ENCODE assay signal across 27 cellular contexts in genomic region chr3:87196879-87197278, GRCh38. TPM values are rescaled to one million over a fixed set of nuclear protein-coding genes. Genes with fewer than 3 reads are reported as not detected.
DNase-seq lines count a peak whose midpoint lies in the region; ATAC-seq and TF ChIP-seq lines count a peak whose summit lies in the region.
"Had no signal": no experiment of that assay in that cellular context is flagged by ENCODE, and none has a peak within 500 bp of the region (broad histone marks: within the 10 kb centered on the region; RNA-seq: fewer than 3 reads in every experiment).

No MANE protein-coding gene starts in this region.

- H3K27me3 ChIP-seq in breast epithelium (no peaks in the 10 kb centered on the region), foreskin keratinocyte (no peaks in the 10 kb centered on the region)
- H3K27me3 ChIP-seq: gastroesophageal sphincter, upper lobe of left lung had no signal

- intact Hi-C loops in breast epithelium (cut with DNase I; ENCODE audit: low total_unique reads) = no loop called here

- in situ Hi-C loops in T47D (cut with HindIII; ENCODE audit: low pct_unique_long_range_greater_than_20kb, low sequenced_read_pairs) = no loop called here

- peak; percentile 89 for ATAC-seq in foreskin keratinocyte
- no peak for ATAC-seq in GM21390 (IDR thresholded peaks at IDR 0.05; ENCODE audit: unreplicated experiment)
- ATAC-seq: activated CD4-positive, CD25-positive, alpha-beta regulatory T cell treated with anti-CD3 and anti-CD28 coated beads, Interleukin-2, amount 50 U/mL, for 24 hours; activated T-cell treated with anti-CD3 and anti-CD28 coated beads, Interleukin-2, amount 50 U/mL, for 72 hours; gastroesophageal sphincter; GM23338; left cardiac atrium; Right ventricle myocardium inferior; SK-N-SH treated with all-trans-retinoic acid at 6 μM for 48 hours; stimulated activated effector memory CD8-positive, alpha-beta T cell treated with anti-CD3 and anti-CD28 coated beads, Interleukin-12 subunit alpha, Interleukin-12 subunit beta, amount 100 ng/mL, for 72 hours; T-helper 17 cell had no signal

- TF ChIP-seq CTCF in breast epithelium (IDR thresholded peaks at IDR 0.05) = no peak
- no peak for TF ChIP-seq CTCF in foreskin keratinocyte (conservative IDR thresholded peaks at IDR 0.05)
- TF ChIP-seq CTCF in chondrocyte (IDR thresholded peaks at IDR 0.05) = no peak

- H3K27ac ChIP-seq in breast epithelium (no peak overlapping the region), foreskin keratinocyte (no peak overlapping the region)
- H3K27ac ChIP-seq: gastroesophageal sphincter, upper lobe of left lung had no signal

- H3K4me1 Mint-ChIP-seq in chondrocyte (ENCODE audit: low read depth) = no peaks in the 10 kb centered on the region
- H3K4me1 Mint-ChIP-seq: CD4-positive, CD25-positive, alpha-beta regulatory T cell; central memory CD8-positive, alpha-beta T cell; GM23338; IgD-negative memory B cell; stimulated activated effector memory CD8-positive, alpha-beta T cell treated with anti-CD3 and anti-CD28 coated beads, Interleukin-12 subunit alpha, Interleukin-12 subunit beta, amount 100 ng/mL, for 72 hours; T-helper 17 cell had no signal

- no peak for TF ChIP-seq POLR2A in breast epithelium (IDR thresholded peaks at IDR 0.05)

- peaks cover 8% of the 10 kb centered on the region for H3K27me3 Mint-ChIP-seq in chondrocyte (ENCODE audit: low read depth)
- H3K27me3 Mint-ChIP-seq: CD4-positive, CD25-positive, alpha-beta regulatory T cell; T-helper 17 cell had no signal

- no peaks in the 10 kb centered on the region for H3K36me3 Mint-ChIP-seq in chondrocyte (ENCODE audit: low read depth)
- H3K36me3 Mint-ChIP-seq: CD4-positive, CD25-positive, alpha-beta regulatory T cell; IgD-negative memory B cell; stimulated activated effector memory CD8-positive, alpha-beta T cell treated with anti-CD3 and anti-CD28 coated beads, Interleukin-12 subunit alpha, Interleukin-12 subunit beta, amount 100 ng/mL, for 72 hours had no signal

- H3K4me3 Mint-ChIP-seq in chondrocyte (ENCODE audit: unreplicated experiment) = no peak overlapping the region
- H3K4me3 Mint-ChIP-seq: activated T-cell treated with anti-CD3 and anti-CD28 coated beads, Interleukin-2, amount 50 U/mL, for 72 hours; CD4-positive, CD25-positive, alpha-beta regulatory T cell; central memory CD8-positive, alpha-beta T cell; GM23338; IgD-negative memory B cell; stimulated activated effector memory CD8-positive, alpha-beta T cell treated with anti-CD3 and anti-CD28 coated beads, Interleukin-12 subunit alpha, Interleukin-12 subunit beta, amount 100 ng/mL, for 72 hours; T-helper 17 cell had no signal

- no peak overlapping the region for H3K4me3 ChIP-seq in breast epithelium
- H3K4me3 ChIP-seq: gastroesophageal sphincter, GM23338, upper lobe of left lung had no signal

- no peaks in the 10 kb centered on the region for H3K36me3 ChIP-seq in breast epithelium
- H3K36me3 ChIP-seq: gastroesophageal sphincter, upper lobe of left lung had no signal

- H3K27ac Mint-ChIP-seq in chondrocyte (ENCODE audit: unreplicated experiment) = no peak overlapping the region
- H3K27ac Mint-ChIP-seq: activated T-cell treated with anti-CD3 and anti-CD28 coated beads, Interleukin-2, amount 50 U/mL, for 72 hours; CD4-positive, CD25-positive, alpha-beta regulatory T cell; GM23338; IgD-negative memory B cell; stimulated activated effector memory CD8-positive, alpha-beta T cell treated with anti-CD3 and anti-CD28 coated beads, Interleukin-12 subunit alpha, Interleukin-12 subunit beta, amount 100 ng/mL, for 72 hours; T-helper 17 cell had no signal

- no peaks in the 10 kb centered on the region for H3K4me1 ChIP-seq in breast epithelium
- H3K4me1 ChIP-seq in foreskin keratinocyte = peaks cover 7% of the 10 kb centered on the region
- H3K4me1 ChIP-seq: gastroesophageal sphincter, upper lobe of left lung had no signal

- DNase-seq in T47D (ENCODE audit: low read depth in 1 of 2, low spot score in 1 of 2) = peak; percentile 6 to 65
- no peak for DNase-seq in breast epithelium (ENCODE audit: low spot score in 2 of 2)
- DNase-seq in NCI-H748 (lab: John Stamatoyannopoulos, UW; ENCODE audit: unreplicated experiment) = peak; percentile 65
- DNase-seq in foreskin keratinocyte = peak; percentile 57 to 72
- DNase-seq in chondrocyte (ENCODE audit: low spot score) = no peak
- no peak for DNase-seq in COLO829 (ENCODE audit: low spot score)
- DNase-seq in retina = no peak
- DNase-seq: activated CD4-positive, alpha-beta T cell treated with anti-CD3 and anti-CD28 coated beads, Interleukin-2, amount 50 U/mL, for 48 hours; activated naive CD4-positive, alpha-beta T cell treated with Interleukin-2 at 50 U/mL for 16 hours; activated T-cell treated with anti-CD3 and anti-CD28 coated beads, Interleukin-2, amount 50 U/mL, for 72 hours; CD4-positive, CD25-positive, alpha-beta regulatory T cell; EL; left cardiac atrium; NCI-H1105 treated with DMSO at 0.1 percent for 48 hours; NCI-H2029; OCI-M1; T-helper 17 cell; upper lobe of left lung had no signal

- peaks cover 11% of the 10 kb centered on the region for H3K9me3 Mint-ChIP-seq in chondrocyte (ENCODE audit: low read depth)

- no peaks in the 10 kb centered on the region for H3K9me3 ChIP-seq in breast epithelium
- H3K9me3 ChIP-seq: gastroesophageal sphincter, upper lobe of left lung had no signal

RNA-seq across cellular contexts. Expression of gene CHMP2B, which starts 30.2 kb away (rescaled TPM):
- total RNA-seq in breast epithelium (10 to 100 TPM; 32.0 to 42.6 (median 32.4) TPM), foreskin keratinocyte (50.7 and 56.4 TPM in 2 replicates), chondrocyte (36.0 to 41.8 TPM (median 36.2 TPM) in 3 replicates)
- polyA plus RNA-seq in foreskin keratinocyte = 28.2 and 37.7 TPM in 2 replicates

Comparison
In these comparisons a context has a peak if more than half of its experiments do, and no peak if none do; other contexts are left out.
1. DNase-seq: peak in T47D (2 of 2), NCI-H748 (single experiment) and foreskin keratinocyte (2 of 2); none in breast epithelium (0 of 2), chondrocyte (single experiment), COLO829 (single experiment) and retina (single experiment).